Comparison of ENCODE assay signal across 23 cellular contexts in genomic region chr17:78825696-78826095, GRCh38. TPM values are rescaled to one million over a fixed set of nuclear protein-coding genes. Genes with fewer than 3 reads are reported as not detected.
DNase-seq lines count a peak whose midpoint lies in the region; ATAC-seq, FAIRE-seq and TF ChIP-seq lines count a peak whose summit lies in the region.
"Had no signal": no experiment of that assay in that cellular context is flagged by ENCODE, and none has a peak within 500 bp of the region (broad histone marks: within the 10 kb centered on the region; RNA-seq: fewer than 3 reads in every experiment).

No MANE protein-coding gene starts in this region.

- no peaks in the 10 kb centered on the region; the same call in 1 of the 2 replicates for H4K20me1 ChIP-seq in GM12878 (ENCODE audit: control insufficient read depth, insufficient read depth)

- H3K4me3 ChIP-seq in HL-60 (replicated peaks; ENCODE audit: insufficient read depth, low read length): no peak overlapping the region
- H3K4me3 ChIP-seq in GM12878: no peak overlapping the region
- H3K4me3 ChIP-seq: adrenal gland, esophagus squamous epithelium, MG63, smooth muscle cell had no signal

- H3K4me3 Mint-ChIP-seq in activated T-cell treated with anti-CD3 and anti-CD28 coated beads, Interleukin-2, amount 50 U/mL, for 72 hours: no peak overlapping the region
- H3K4me3 Mint-ChIP-seq: mesothelial cell of epicardium had no signal

- H3K36me3 ChIP-seq in GM12878 (ENCODE audit: control insufficient read depth in 2 of 2, insufficient read depth in 2 of 2, low read length in 1 of 2): peaks cover 39 to 52% of the 10 kb centered on the region in 2 experiments

- no peak for ATAC-seq in activated T-cell treated with anti-CD3 and anti-CD28 coated beads, Interleukin-2, amount 50 U/mL, for 72 hours (replicated peaks in 1 of 2)
- ATAC-seq in GM12878 (no peak), GM21825 (IDR thresholded peaks at IDR 0.05; ENCODE audit: unreplicated experiment) (no peak)

- H3K27me3 Mint-ChIP-seq in activated T-cell treated with anti-CD3 and anti-CD28 coated beads, Interleukin-2, amount 50 U/mL, for 72 hours (ENCODE audit: low read depth): no peaks in the 10 kb centered on the region

- in situ Hi-C loops in GM12878 (cut with MboI): no loop called here

- CTCF ChIA-PET in GM12878 (lab: Yijun Ruan, JAX): no interaction called here

- H3K27ac Mint-ChIP-seq in activated T-cell treated with anti-CD3 and anti-CD28 coated beads, Interleukin-2, amount 50 U/mL, for 72 hours: peak overlapping the region; percentile 29
- H3K27ac Mint-ChIP-seq: mesothelial cell of epicardium had no signal

- BruUV-seq in GM12878 (replicated peaks; lab: Mats Ljungman, UMichigan): TSS peak; percentile 12

- H3K9me3 Mint-ChIP-seq in activated T-cell treated with anti-CD3 and anti-CD28 coated beads, Interleukin-2, amount 50 U/mL, for 72 hours: no peaks in the 10 kb centered on the region
- H3K9me3 Mint-ChIP-seq: mesothelial cell of epicardium had no signal

- no peaks in the 10 kb centered on the region for H3K9me3 ChIP-seq in GM12878 (replicated peaks; ENCODE audit: control insufficient read depth, insufficient read depth, low read length)
- H3K9me3 ChIP-seq: adrenal gland, esophagus squamous epithelium, MG63 had no signal

- POLR2A ChIA-PET in GM12878 (lab: Charles Lee): no interaction called here

- RAD21 ChIA-PET in GM12878 (lab: Charles Lee; ENCODE audit: unreplicated experiment): no interaction called here

- over 99% methylated on average over 6 of the region's 6 CpGs for WGBS in GM12878 (ENCODE audit: insufficient coverage, insufficient replicate concordance, low lambda C conversion rate, missing lambda C conversion rate)

- H3K27me3 ChIP-seq in HL-60 (ENCODE audit: insufficient read depth, poor library complexity, severe bottlenecking) (no peaks in the 10 kb centered on the region), GM12878 (replicated peaks in 1 of 2; ENCODE audit: control insufficient read depth in 2 of 2, insufficient read depth in 2 of 2, low read length in 1 of 2) (no peaks in the 10 kb centered on the region)
- H3K27me3 ChIP-seq: adrenal gland, esophagus squamous epithelium, MG63 had no signal

- no peak overlapping the region for H3K9ac ChIP-seq in GM12878 (ENCODE audit: control insufficient read depth, insufficient read depth, low read length)

- TF ChIP-seq EP300 in GM12878 (IDR thresholded peaks at IDR 0.05; ENCODE audit: borderline replicate concordance in 1 of 2, control insufficient read depth in 1 of 2, low read depth in 2 of 2, low read length in 2 of 2): no peak

- SMC1A ChIA-PET in GM12878 (lab: Charles Lee; ENCODE audit: uncharacterized antibody, unreplicated experiment): no interaction called here

- no peak for FAIRE-seq in GM12878 (lab: Jason Lieb, UNC)
- FAIRE-seq: TTC549 had no signal

- H3K4me1 Mint-ChIP-seq in activated T-cell treated with anti-CD3 and anti-CD28 coated beads, Interleukin-2, amount 50 U/mL, for 72 hours (ENCODE audit: low read depth): peaks cover 28% of the 10 kb centered on the region
- H3K4me1 Mint-ChIP-seq: mesothelial cell of epicardium had no signal

- intact Hi-C loops in GM12878 (cut with micrococcal nuclease; ENCODE audit: unreplicated experiment): no loop called here
- intact Hi-C loops in posterior vena cava (cut with DNase I): no loop called here

- H3K79me2 ChIP-seq in GM12878 (ENCODE audit: control insufficient read depth, insufficient read depth, low read length): no peaks in the 10 kb centered on the region; the same call in none of the 2 replicates

- no peak for TF ChIP-seq POLR2A in GM12878 (IDR thresholded peaks at IDR 0.05; ENCODE audit: low read depth, low read length)

- no peak for TF ChIP-seq CTCF in HL-60 (IDR thresholded peaks at IDR 0.05; ENCODE audit: insufficient read depth, low read length)
- no peak for TF ChIP-seq CTCF in GM12878 (IDR thresholded peaks at IDR 0.05 in 2 of 3, conservative IDR thresholded peaks at IDR 0.05 in 1 of 3; ENCODE audit: control insufficient read depth in 2 of 3, extremely low read depth in 1 of 3, insufficient read depth in 1 of 3, low read depth in 3 of 3, low read length in 3 of 3)

- H3K36me3 Mint-ChIP-seq in activated T-cell treated with anti-CD3 and anti-CD28 coated beads, Interleukin-2, amount 50 U/mL, for 72 hours (ENCODE audit: insufficient read depth in 2 of 2): peaks cover 17 to 35% of the 10 kb centered on the region in 2 donors

- no peak overlapping the region for H3K4me2 ChIP-seq in GM12878 (ENCODE audit: control insufficient read depth, insufficient read depth)
- H3K4me2 ChIP-seq: smooth muscle cell had no signal

- DNase-seq in activated T-cell treated with anti-CD3 and anti-CD28 coated beads, Interleukin-2, amount 50 U/mL, for 72 hours: no peak
- DNase-seq in activated T-cell treated with anti-CD3 and anti-CD28 coated beads, Interleukin-2, amount 50 U/mL, for 48 hours: no peak
- no peak for DNase-seq in HL-60 (ENCODE audit: low read depth in 1 of 2, low spot score in 1 of 2)
- DNase-seq in GM12878 (ENCODE audit: low read depth, low spot score): no peak
- DNase-seq in posterior vena cava (ENCODE audit: low spot score): peak; percentile 41
- no peak for DNase-seq in H4 (ENCODE audit: low spot score)
- DNase-seq in kidney tubule cell (ENCODE audit: low spot score): no peak
- DNase-seq: ACHN; activated CD4-positive, alpha-beta T cell treated with anti-CD3 and anti-CD28 coated beads for 4 hours; adrenal gland; esophagus squamous epithelium; GOT3; kidney glomerular epithelial cell; MG63; NCI-H1436 treated with DMSO at 0.1 percent for 48 hours; NCI-H2171; NCI-H526 treated with DMSO at 0.1 percent for 48 hours; stimulated activated CD4-positive, alpha-beta T cell treated with anti-CD3 and anti-CD28 coated beads, Interleukin-4, amount 100 ng/mL, for 4 hours; SW 1271 had no signal

- H3K4me1 ChIP-seq in GM12878 (ENCODE audit: control insufficient read depth, insufficient read depth, low read length): no peaks in the 10 kb centered on the region
- H3K4me1 ChIP-seq: adrenal gland, esophagus squamous epithelium had no signal

- peak overlapping the region; percentile 10; the same call in 1 of the 2 replicates for H3K27ac ChIP-seq in HL-60 (replicated peaks)
- no peak overlapping the region for H3K27ac ChIP-seq in GM12878 (ENCODE audit: control insufficient read depth, insufficient read depth)
- H3K27ac ChIP-seq: esophagus squamous epithelium had no signal

- H2AFZ ChIP-seq in GM12878 (ENCODE audit: control insufficient read depth, low read depth, low read length): no peak overlapping the region

- no peak for TF ChIP-seq RAD21 in GM12878 (IDR thresholded peaks at IDR 0.05; ENCODE audit: insufficient read depth, low read depth, low read length)

TF ChIP-seq in GM12878, 131 proteins besides CTCF, POLR2A, EP300 and RAD21:
- TF ChIP-seq TCF12 (IDR thresholded peaks at IDR 0.05; ENCODE audit: low read depth, low read length) (no peak), NFIC (IDR thresholded peaks at IDR 0.05; ENCODE audit: low read depth, low read length) (no peak)

RNA-seq across cellular contexts. Expression of gene USP36, which starts 14.9 kb away (rescaled TPM):
- total RNA-seq in activated T-cell treated with anti-CD3 and anti-CD28 coated beads, Interleukin-2, amount 50 U/mL, for 72 hours: 100 to 1,000 TPM; 113 to 124 TPM
- 132 and 138 TPM in 2 replicates for total RNA-seq in GM12878 (2013; cell fraction: nucleolus; rRNA removed)
- 13.6 and 19.7 TPM in 2 replicates for total RNA-seq in GM12878 (2014; rRNA removed)
- total RNA-seq in GM12878 (2014; rRNA removed; fragmentation: Illumina TruSeq; extraction: Trizol): 15.6 and 18.5 TPM in 2 replicates
- total RNA-seq in GM12878 (2021): 65.7 and 72.6 TPM in 2 replicates
- 30.5 TPM for polyA plus RNA-seq in GM12878 (2011; ENCODE audit: low read depth)
- polyA plus RNA-seq in GM12878 (2011; rRNA removed): 19.2 and 35.0 TPM in 2 replicates
- polyA plus RNA-seq in GM12878 (2011; cell fraction: cytosol; rRNA removed): 25.6 and 32.8 TPM in 2 replicates
- polyA plus RNA-seq in GM12878 (2011; cell fraction: nucleus; rRNA removed): 105 and 115 TPM in 2 replicates
- polyA plus RNA-seq in GM12878 (2012): 45.1 and 52.4 TPM in 2 replicates
- 36.0 and 43.0 TPM in 2 replicates for polyA plus RNA-seq in GM12878 (2014; fragmentation: Illumina TruSeq; extraction: Trizol)
- 10 to 100 TPM in 1 of 2 experiments, 1 to 10 TPM in 1; 7.2 to 12.4 TPM for polyA plus RNA-seq in GM12878 (2014; fragmentation: Nextera tagmentation; extraction: Ambion mirVana)
- polyA plus RNA-seq in GM12878 (2014; rRNA removed): 33.1 and 41.6 TPM in 2 replicates
- polyA plus RNA-seq in GM12878 (2016; fragmentation: Nextera tagmentation; extraction: Ambion mirVana): 10 to 100 TPM; 34.1 to 34.8 TPM
- polyA minus RNA-seq in GM12878 (2011; rRNA and poly(A)+ RNA removed): 43.5 and 52.6 TPM in 2 replicates
- 8.3 and 19.9 TPM in 2 replicates for polyA minus RNA-seq in GM12878 (2011; cell fraction: cytosol; rRNA and poly(A)+ RNA removed)
- polyA minus RNA-seq in GM12878 (2011; cell fraction: nucleus; rRNA and poly(A)+ RNA removed): 28.8 and 38.0 TPM in 2 replicates
- total RNA-seq in posterior vena cava: 10 to 100 TPM; 47.1 to 52.1 TPM
- total RNA-seq in H4 (2014; rRNA removed; shearing (Covaris generic)): 14.3 and 20.4 TPM in 2 replicates

RNA-seq across cellular contexts. Expression of gene CYTH1, which starts 43.6 kb away (rescaled TPM):
- 100 to 1,000 TPM; 163 to 204 TPM for total RNA-seq in activated T-cell treated with anti-CD3 and anti-CD28 coated beads, Interleukin-2, amount 50 U/mL, for 72 hours
- 559 and 619 TPM in 2 replicates for total RNA-seq in GM12878 (2013; cell fraction: nucleolus; rRNA removed)
- total RNA-seq in GM12878 (2014; rRNA removed) (92.6 and 97.8 TPM in 2 replicates), GM12878 (2014; rRNA removed; fragmentation: Illumina TruSeq; extraction: Trizol) (130 and 134 TPM in 2 replicates), GM12878 (2021) (165 and 167 TPM in 2 replicates), posterior vena cava (10 to 100 TPM; 27.0 to 42.9 TPM)
- 88.3 TPM for polyA plus RNA-seq in GM12878 (2011; ENCODE audit: low read depth)
- polyA plus RNA-seq in GM12878 (2011; rRNA removed) (141 and 188 TPM in 2 replicates), GM12878 (2014; fragmentation: Illumina TruSeq; extraction: Trizol) (160 and 179 TPM in 2 replicates), GM12878 (2014; fragmentation: Nextera tagmentation; extraction: Ambion mirVana) (10 to 100 TPM in 1 of 2 experiments, 1 to 10 TPM in 1; 6.6 to 11.8 TPM), GM12878 (2014; rRNA removed) (162 and 172 TPM in 2 replicates), GM12878 (2016; fragmentation: Nextera tagmentation; extraction: Ambion mirVana) (100 to 1,000 TPM; 138 to 153 TPM)
- 170 and 179 TPM in 2 replicates for polyA plus RNA-seq in GM12878 (2011; cell fraction: cytosol; rRNA removed)
- 778 and 997 TPM in 2 replicates for polyA plus RNA-seq in GM12878 (2011; cell fraction: nucleus; rRNA removed)
- 136 and 161 TPM in 2 replicates for polyA plus RNA-seq in GM12878 (2012)
- 135 and 140 TPM in 2 replicates for polyA minus RNA-seq in GM12878 (2011; rRNA and poly(A)+ RNA removed)
- polyA minus RNA-seq in GM12878 (2011; cell fraction: cytosol; rRNA and poly(A)+ RNA removed): 38.6 and 44.8 TPM in 2 replicates
- 165 and 192 TPM in 2 replicates for polyA minus RNA-seq in GM12878 (2011; cell fraction: nucleus; rRNA and poly(A)+ RNA removed)
- total RNA-seq in H4 (2014; rRNA removed; shearing (Covaris generic)): 8.0 and 9.7 TPM in 2 replicates
